In the genomic region with DNA sequence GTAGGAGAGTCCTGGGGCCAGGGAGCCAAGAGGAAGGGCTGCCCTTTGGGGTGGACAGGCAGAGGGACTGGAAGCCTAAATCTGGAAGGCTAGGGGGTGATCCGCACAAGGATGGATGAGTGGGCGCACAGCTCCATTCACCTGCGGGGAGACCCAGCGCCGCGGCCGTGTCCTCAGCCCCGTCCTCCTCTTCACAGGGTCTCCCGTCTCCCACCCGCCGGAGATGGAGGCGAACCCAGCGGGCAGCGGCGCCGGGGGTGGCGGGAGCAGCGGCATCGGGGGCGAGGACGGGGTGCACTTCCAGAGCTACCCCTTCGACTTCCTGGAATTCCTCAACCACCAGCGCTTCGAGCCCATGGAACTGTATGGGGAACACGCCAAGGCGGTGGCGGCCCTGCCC, we compare ENCODE assay signal across 21 cellular contexts.
"Had no signal": no experiment of that assay in that cellular context is flagged by ENCODE, and none has a peak within 500 bp of the region (broad histone marks: within the 10 kb centered on the region; RNA-seq: fewer than 3 reads in every experiment).

No MANE protein-coding gene starts in this region.

- H3K4me3 Mint-ChIP-seq: activated CD8-positive, alpha-beta T cell treated with anti-CD3 and anti-CD28 coated beads, Interleukin-2, amount 10 ng/mL, durations not matched to agents 7 days and 5 days; activated naive CD4-positive, alpha-beta T cell treated with anti-CD3 and anti-CD28 coated beads, Interleukin-2, amount 50 U/mL, for 24 hours; T-helper 1 cell treated with Interleukin-12 subunit alpha and Interleukin-12 subunit beta and Interleukin-4 antibody, amounts not matched to agents 30 μg/mL and 1 μg/mL, for 36 hours had no signal

- H3K4me3 ChIP-seq: breast epithelium, Peyer's patch, SK-N-MC had no signal

- H3K9me3 ChIP-seq: breast epithelium, Peyer's patch had no signal

- H3K27me3 Mint-ChIP-seq: activated naive CD4-positive, alpha-beta T cell treated with anti-CD3 and anti-CD28 coated beads, Interleukin-2, amount 50 U/mL, for 24 hours had no signal

- H3K4me1 ChIP-seq: breast epithelium had no signal

- DNase-seq: activated CD4-positive, alpha-beta T cell treated with anti-CD3 and anti-CD28 coated beads for 48 hours; activated CD4-positive, alpha-beta T cell treated with anti-CD3 and anti-CD28 coated beads, Interleukin-2, amount 50 U/mL, for 4 hours; activated CD4-positive, CD25-positive, alpha-beta regulatory T cell treated with anti-CD3 and anti-CD28 coated beads, Interleukin-2, amount 50 U/mL, for 72 hours; activated CD8-positive, alpha-beta memory T cell treated with anti-CD3 and anti-CD28 coated beads, Interleukin-2, amount 50 U/mL, for 48 hours; activated CD8-positive, alpha-beta T cell treated with anti-CD3 and anti-CD28 coated beads, Interleukin-2, amount 10 ng/mL, durations not matched to agents 7 days and 5 days; activated T-cell treated with anti-CD3 and anti-CD28 coated beads, Interleukin-2, amount 50 U/mL, for 1 hour; aorta; central memory CD4-positive, alpha-beta T cell; MM.1S; NCI-H1105; NCI-H1436 treated with DMSO at 0.1 percent for 48 hours; NCI-H187; NCI-H2081; NCI-H446; NCI-H524; Peyer's patch; SW 1271 had no signal

- H3K9me3 Mint-ChIP-seq: activated naive CD4-positive, alpha-beta T cell treated with anti-CD3 and anti-CD28 coated beads, Interleukin-2, amount 50 U/mL, for 24 hours; T-helper 1 cell treated with Interleukin-12 subunit alpha and Interleukin-12 subunit beta and Interleukin-4 antibody, amounts not matched to agents 30 μg/mL and 1 μg/mL, for 36 hours had no signal

- H3K27ac ChIP-seq: breast epithelium, Peyer's patch, SK-N-MC had no signal

- ATAC-seq: activated CD8-positive, alpha-beta T cell treated with anti-CD3 and anti-CD28 coated beads, Interleukin-2, amount 10 ng/mL, durations not matched to agents 7 days and 5 days had no signal

- H3K27ac Mint-ChIP-seq: T-helper 1 cell treated with Interleukin-12 subunit alpha and Interleukin-12 subunit beta and Interleukin-4 antibody, amounts not matched to agents 30 μg/mL and 1 μg/mL, for 36 hours had no signal

- H3K27me3 ChIP-seq: breast epithelium, Peyer's patch had no signal
